In genomic region chr10:116598326-116598725, GRCh38 we compare ENCODE assay signal across 1 cellular context.
A peak's percentile ranks its signal among the peaks of the same experiment; 100 is the strongest.
TF ChIP-seq lines count a peak whose summit lies in the region.

No MANE protein-coding gene starts in this region.

TF ChIP-seq in HEK293, 187 proteins besides CTCF, POLR2A, EP300 and RAD21 (continued from another document):
- TF ChIP-seq, protein P1, sequence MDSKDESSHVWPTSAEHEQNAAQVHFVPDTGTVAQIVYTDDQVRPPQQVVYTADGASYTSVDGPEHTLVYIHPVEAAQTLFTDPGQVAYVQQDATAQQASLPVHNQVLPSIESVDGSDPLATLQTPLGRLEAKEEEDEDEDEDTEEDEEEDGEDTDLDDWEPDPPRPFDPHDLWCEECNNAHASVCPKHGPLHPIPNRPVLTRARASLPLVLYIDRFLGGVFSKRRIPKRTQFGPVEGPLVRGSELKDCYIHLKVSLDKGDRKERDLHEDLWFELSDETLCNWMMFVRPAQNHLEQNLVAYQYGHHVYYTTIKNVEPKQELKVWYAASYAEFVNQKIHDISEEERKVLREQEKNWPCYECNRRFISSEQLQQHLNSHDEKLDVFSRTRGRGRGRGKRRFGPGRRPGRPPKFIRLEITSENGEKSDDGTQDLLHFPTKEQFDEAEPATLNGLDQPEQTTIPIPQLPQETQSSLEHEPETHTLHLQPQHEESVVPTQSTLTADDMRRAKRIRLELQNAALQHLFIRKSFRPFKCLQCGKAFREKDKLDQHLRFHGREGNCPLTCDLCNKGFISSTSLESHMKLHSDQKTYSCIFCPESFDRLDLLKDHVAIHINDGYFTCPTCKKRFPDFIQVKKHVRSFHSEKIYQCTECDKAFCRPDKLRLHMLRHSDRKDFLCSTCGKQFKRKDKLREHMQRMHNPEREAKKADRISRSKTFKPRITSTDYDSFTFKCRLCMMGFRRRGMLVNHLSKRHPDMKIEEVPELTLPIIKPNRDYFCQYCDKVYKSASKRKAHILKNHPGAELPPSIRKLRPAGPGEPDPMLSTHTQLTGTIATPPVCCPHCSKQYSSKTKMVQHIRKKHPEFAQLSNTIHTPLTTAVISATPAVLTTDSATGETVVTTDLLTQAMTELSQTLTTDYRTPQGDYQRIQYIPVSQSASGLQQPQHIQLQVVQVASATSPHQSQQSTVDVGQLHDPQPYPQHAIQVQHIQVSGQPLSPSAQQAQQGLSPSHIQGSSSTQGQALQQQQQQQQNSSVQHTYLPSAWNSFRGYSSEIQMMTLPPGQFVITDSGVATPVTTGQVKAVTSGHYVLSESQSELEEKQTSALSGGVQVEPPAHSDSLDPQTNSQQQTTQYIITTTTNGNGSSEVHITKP (tag by site-specific recombination; IDR thresholded peaks at IDR 0.05): 0 out of 2 replicates have a peak, but pooled peaks have one; percentile 19
- TF ChIP-seq RBAK (tag by site-specific recombination; IDR thresholded peaks at IDR 0.05) (no peak), KLF1 (tag by site-specific recombination; IDR thresholded peaks at IDR 0.05) (no peak)
